Comparison of ENCODE assay signal across 1 cellular context in genomic region chr17:45320931-45321461, GRCh38.
TF ChIP-seq lines count a peak whose summit lies in the region.

No MANE protein-coding gene starts in this region.

TF ChIP-seq in K562, 482 proteins besides CTCF, POLR2A, EP300 and RAD21 (continued from another document and continues in another):
- TF ChIP-seq TSHZ1 (CRISPR knock-in tag; IDR thresholded peaks at IDR 0.05), result no peak
- no peak for TF ChIP-seq BRF1 (IDR thresholded peaks at IDR 0.05; ENCODE audit: borderline replicate concordance, extremely low read depth, insufficient read length)
- TF ChIP-seq ZNF436 (CRISPR knock-in tag; IDR thresholded peaks at IDR 0.05), result no peak
- TF ChIP-seq, protein P1, sequence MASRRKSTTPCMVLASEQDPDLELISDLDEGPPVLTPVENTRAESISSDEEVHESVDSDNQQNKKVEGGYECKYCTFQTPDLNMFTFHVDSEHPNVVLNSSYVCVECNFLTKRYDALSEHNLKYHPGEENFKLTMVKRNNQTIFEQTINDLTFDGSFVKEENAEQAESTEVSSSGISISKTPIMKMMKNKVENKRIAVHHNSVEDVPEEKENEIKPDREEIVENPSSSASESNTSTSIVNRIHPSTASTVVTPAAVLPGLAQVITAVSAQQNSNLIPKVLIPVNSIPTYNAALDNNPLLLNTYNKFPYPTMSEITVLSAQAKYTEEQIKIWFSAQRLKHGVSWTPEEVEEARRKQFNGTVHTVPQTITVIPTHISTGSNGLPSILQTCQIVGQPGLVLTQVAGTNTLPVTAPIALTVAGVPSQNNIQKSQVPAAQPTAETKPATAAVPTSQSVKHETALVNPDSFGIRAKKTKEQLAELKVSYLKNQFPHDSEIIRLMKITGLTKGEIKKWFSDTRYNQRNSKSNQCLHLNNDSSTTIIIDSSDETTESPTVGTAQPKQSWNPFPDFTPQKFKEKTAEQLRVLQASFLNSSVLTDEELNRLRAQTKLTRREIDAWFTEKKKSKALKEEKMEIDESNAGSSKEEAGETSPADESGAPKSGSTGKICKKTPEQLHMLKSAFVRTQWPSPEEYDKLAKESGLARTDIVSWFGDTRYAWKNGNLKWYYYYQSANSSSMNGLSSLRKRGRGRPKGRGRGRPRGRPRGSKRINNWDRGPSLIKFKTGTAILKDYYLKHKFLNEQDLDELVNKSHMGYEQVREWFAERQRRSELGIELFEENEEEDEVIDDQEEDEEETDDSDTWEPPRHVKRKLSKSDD (conservative IDR thresholded peaks at IDR 0.05; ENCODE audit: low read length), result no peak
- TF ChIP-seq HDAC1 (IDR thresholded peaks at IDR 0.05), result peak in 1 of 2 experiments; percentile 51; a peak in 1 of 4 replicates
- TF ChIP-seq JUNB (CRISPR knock-in tag; conservative IDR thresholded peaks at IDR 0.05), result peak; percentile 80; the same call in 1 of the 2 replicates
- 0 out of 2 replicates have a peak, but pooled peaks have one; percentile 35 for TF ChIP-seq PHF21A (IDR thresholded peaks at IDR 0.05; ENCODE audit: borderline replicate concordance, low read depth)
- TF ChIP-seq, protein P2, sequence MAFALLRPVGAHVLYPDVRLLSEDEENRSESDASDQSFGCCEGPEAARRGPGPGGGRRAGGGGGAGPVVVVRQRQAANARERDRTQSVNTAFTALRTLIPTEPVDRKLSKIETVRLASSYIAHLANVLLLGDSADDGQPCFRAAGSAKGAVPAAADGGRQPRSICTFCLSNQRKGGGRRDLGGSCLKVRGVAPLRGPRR (CRISPR knock-in tag; IDR thresholded peaks at IDR 0.05), result no peak
- TF ChIP-seq NCOA6 (IDR thresholded peaks at IDR 0.05), result no peak
- no peak for TF ChIP-seq HSF4 (CRISPR knock-in tag; IDR thresholded peaks at IDR 0.05; ENCODE audit: borderline replicate concordance)
- TF ChIP-seq KDM1A (IDR thresholded peaks at IDR 0.05), result peak; percentile 44 to 53; a peak in 1 of 4 replicates
- TF ChIP-seq MAFK (IDR thresholded peaks at IDR 0.05; ENCODE audit: low read length), result peak; percentile 85
- 0 out of 4 replicates have a peak, but pooled peaks of 1 of the 2 experiments have one; percentile 32 for TF ChIP-seq UBTF (IDR thresholded peaks at IDR 0.05; ENCODE audit: borderline replicate concordance in 1 of 2, low read depth in 2 of 2, low read length in 2 of 2)
- TF ChIP-seq NCOR1 (IDR thresholded peaks at IDR 0.05), result no peak
- no peak for TF ChIP-seq ZBTB11 (CRISPR knock-in tag; IDR thresholded peaks at IDR 0.05)
- no peak for TF ChIP-seq KLF10 (CRISPR knock-in tag; IDR thresholded peaks at IDR 0.05)
- TF ChIP-seq ZNF644 (tag; IDR thresholded peaks at IDR 0.05; ENCODE audit: low read depth), result no peak
- TF ChIP-seq, protein P3, sequence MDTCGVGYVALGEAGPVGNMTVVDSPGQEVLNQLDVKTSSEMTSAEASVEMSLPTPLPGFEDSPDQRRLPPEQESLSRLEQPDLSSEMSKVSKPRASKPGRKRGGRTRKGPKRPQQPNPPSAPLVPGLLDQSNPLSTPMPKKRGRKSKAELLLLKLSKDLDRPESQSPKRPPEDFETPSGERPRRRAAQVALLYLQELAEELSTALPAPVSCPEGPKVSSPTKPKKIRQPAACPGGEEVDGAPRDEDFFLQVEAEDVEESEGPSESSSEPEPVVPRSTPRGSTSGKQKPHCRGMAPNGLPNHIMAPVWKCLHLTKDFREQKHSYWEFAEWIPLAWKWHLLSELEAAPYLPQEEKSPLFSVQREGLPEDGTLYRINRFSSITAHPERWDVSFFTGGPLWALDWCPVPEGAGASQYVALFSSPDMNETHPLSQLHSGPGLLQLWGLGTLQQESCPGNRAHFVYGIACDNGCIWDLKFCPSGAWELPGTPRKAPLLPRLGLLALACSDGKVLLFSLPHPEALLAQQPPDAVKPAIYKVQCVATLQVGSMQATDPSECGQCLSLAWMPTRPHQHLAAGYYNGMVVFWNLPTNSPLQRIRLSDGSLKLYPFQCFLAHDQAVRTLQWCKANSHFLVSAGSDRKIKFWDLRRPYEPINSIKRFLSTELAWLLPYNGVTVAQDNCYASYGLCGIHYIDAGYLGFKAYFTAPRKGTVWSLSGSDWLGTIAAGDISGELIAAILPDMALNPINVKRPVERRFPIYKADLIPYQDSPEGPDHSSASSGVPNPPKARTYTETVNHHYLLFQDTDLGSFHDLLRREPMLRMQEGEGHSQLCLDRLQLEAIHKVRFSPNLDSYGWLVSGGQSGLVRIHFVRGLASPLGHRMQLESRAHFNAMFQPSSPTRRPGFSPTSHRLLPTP (IDR thresholded peaks at IDR 0.05; ENCODE audit: borderline replicate concordance, extremely low read depth, insufficient read length), result no peak
- TF ChIP-seq, protein P4, sequence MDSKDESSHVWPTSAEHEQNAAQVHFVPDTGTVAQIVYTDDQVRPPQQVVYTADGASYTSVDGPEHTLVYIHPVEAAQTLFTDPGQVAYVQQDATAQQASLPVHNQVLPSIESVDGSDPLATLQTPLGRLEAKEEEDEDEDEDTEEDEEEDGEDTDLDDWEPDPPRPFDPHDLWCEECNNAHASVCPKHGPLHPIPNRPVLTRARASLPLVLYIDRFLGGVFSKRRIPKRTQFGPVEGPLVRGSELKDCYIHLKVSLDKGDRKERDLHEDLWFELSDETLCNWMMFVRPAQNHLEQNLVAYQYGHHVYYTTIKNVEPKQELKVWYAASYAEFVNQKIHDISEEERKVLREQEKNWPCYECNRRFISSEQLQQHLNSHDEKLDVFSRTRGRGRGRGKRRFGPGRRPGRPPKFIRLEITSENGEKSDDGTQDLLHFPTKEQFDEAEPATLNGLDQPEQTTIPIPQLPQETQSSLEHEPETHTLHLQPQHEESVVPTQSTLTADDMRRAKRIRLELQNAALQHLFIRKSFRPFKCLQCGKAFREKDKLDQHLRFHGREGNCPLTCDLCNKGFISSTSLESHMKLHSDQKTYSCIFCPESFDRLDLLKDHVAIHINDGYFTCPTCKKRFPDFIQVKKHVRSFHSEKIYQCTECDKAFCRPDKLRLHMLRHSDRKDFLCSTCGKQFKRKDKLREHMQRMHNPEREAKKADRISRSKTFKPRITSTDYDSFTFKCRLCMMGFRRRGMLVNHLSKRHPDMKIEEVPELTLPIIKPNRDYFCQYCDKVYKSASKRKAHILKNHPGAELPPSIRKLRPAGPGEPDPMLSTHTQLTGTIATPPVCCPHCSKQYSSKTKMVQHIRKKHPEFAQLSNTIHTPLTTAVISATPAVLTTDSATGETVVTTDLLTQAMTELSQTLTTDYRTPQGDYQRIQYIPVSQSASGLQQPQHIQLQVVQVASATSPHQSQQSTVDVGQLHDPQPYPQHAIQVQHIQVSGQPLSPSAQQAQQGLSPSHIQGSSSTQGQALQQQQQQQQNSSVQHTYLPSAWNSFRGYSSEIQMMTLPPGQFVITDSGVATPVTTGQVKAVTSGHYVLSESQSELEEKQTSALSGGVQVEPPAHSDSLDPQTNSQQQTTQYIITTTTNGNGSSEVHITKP (IDR thresholded peaks at IDR 0.05; ENCODE audit: partially characterized antibody), result peak; percentile 8
- TF ChIP-seq U2AF1 (optimal IDR thresholded peaks at IDR 0.05; ENCODE audit: low read depth, low read length), result no peak
